Comparison of ENCODE assay signal across 8 cellular contexts in the genomic region with DNA sequence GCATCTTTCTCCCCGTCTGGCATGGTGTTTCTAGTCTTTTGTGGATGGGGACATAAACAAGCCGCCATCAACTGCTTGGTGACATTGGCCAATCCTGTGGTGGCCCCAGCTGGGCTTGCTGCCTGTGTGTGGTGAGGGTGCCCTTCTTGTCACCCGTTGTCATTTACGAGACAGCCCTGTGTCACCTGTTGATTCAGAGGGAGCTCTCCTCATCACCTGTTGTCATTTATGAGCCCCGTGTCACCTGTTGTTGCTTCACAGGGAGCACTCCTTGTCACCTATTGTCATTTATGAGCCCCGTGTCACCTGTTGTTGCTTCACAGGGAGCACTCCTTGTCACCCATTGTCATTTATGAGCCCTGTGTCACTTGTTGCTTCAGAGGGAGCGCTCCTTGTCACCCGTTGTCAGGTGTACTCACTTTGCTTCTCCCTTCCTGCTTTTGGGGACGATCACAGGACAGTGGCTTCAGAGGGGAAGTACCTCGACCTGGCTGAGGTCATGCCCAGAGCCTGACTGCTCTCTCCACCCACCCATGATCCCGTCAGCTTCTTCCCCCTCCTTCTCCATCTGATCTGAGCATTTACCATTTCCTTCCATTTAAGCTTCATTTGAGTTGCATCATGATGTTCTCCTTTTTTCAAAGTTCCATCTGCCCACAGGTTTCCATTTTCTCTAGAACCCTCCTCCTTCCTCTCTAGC. TPM values are rescaled to one million over a fixed set of nuclear protein-coding genes. Genes with fewer than 3 reads are reported as not detected.
DNase-seq lines count a peak whose midpoint lies in the region; ATAC-seq and TF ChIP-seq lines count a peak whose summit lies in the region.

No MANE protein-coding gene starts in this region.

- TF ChIP-seq CTCF in Calu3 (IDR thresholded peaks at IDR 0.05; ENCODE audit: unreplicated experiment) (no peak), NB4 (IDR thresholded peaks at IDR 0.05; ENCODE audit: low read depth, low read length) (no peak), left ventricle myocardium inferior (IDR thresholded peaks at IDR 0.05; ENCODE audit: borderline replicate concordance) (no peak)

- no TSS peak for BruUV-seq in Calu3 (replicated peaks; lab: Mats Ljungman, UMichigan)

- H3K4me1 ChIP-seq in left ventricle myocardium inferior = peaks cover 66% of the 10 kb centered on the region

- TF ChIP-seq POLR2A in NB4 (IDR thresholded peaks at IDR 0.05; ENCODE audit: extremely low read depth, insufficient read length) = no peak

- ATAC-seq in GM21786 (IDR thresholded peaks at IDR 0.05; ENCODE audit: unreplicated experiment) = peak; percentile 67
- ATAC-seq in HG03457 (IDR thresholded peaks at IDR 0.05; ENCODE audit: unreplicated experiment) = no peak

- CTCF ChIA-PET in Calu3 (lab: Charles Lee) = interaction anchor here (0.8 to 1.5 kb wide), 4 partner anchors 26 to 77 kb away, joined by 3 to 9 read pairs (median 4); no protein-coding TSS in a partner anchor

- H3K9me3 Mint-ChIP-seq in Calu3 (ENCODE audit: low read depth, unreplicated experiment) = no peaks in the 10 kb centered on the region

- H3K4me1 Mint-ChIP-seq in Calu3 (ENCODE audit: low read depth, unreplicated experiment) = peaks cover 64% of the 10 kb centered on the region

- DNase-seq in Calu3 = no peak
- peak; percentile 91 for DNase-seq in NB4 (ENCODE audit: low read depth)
- DNase-seq in activated CD4-positive, alpha-beta T cell treated with anti-CD3 and anti-CD28 coated beads, Interleukin-2, amount 50 U/mL, for 4 hours = peak; percentile 50 to 61
- DNase-seq in left ventricle myocardium inferior = no peak
- DNase-seq in stimulated activated CD8-positive, alpha-beta memory T cell treated with anti-CD3 and anti-CD28 coated beads, Interleukin-15, amount 100 ng/mL, for 48 hours (ENCODE audit: low read depth in 2 of 2) = peak; percentile 49 to 63
- DNase-seq in AG08396 (ENCODE audit: low spot score) = no peak

- peak overlapping the region; percentile 77 for H3K4me3 Mint-ChIP-seq in Calu3 (ENCODE audit: low read depth, unreplicated experiment)

- peaks cover 16% of the 10 kb centered on the region for H3K36me3 Mint-ChIP-seq in Calu3 (ENCODE audit: insufficient read depth, unreplicated experiment)

- intact Hi-C loops in Calu3 (cut with micrococcal nuclease; ENCODE audit: unreplicated experiment) = no loop called here
- intact Hi-C loops in left ventricle myocardium inferior (cut with micrococcal nuclease) = no loop called here

- H3K27me3 ChIP-seq in left ventricle myocardium inferior (ENCODE audit: low read depth) = no peaks in the 10 kb centered on the region

- H3K27me3 Mint-ChIP-seq in Calu3 (ENCODE audit: unreplicated experiment) = no peaks in the 10 kb centered on the region

- H3K27ac ChIP-seq in left ventricle myocardium inferior (replicated peaks) = peak overlapping the region; percentile 83

- H3K36me3 ChIP-seq in left ventricle myocardium inferior = peaks cover 12% of the 10 kb centered on the region

- H3K9me3 ChIP-seq in left ventricle myocardium inferior (replicated peaks) = peaks cover 11% of the 10 kb centered on the region

- peak overlapping the region; percentile 93 for H3K27ac Mint-ChIP-seq in Calu3 (ENCODE audit: unreplicated experiment)

- no peak overlapping the region for H3K4me3 ChIP-seq in NB4 (ENCODE audit: low read depth, low read length)
- H3K4me3 ChIP-seq in left ventricle myocardium inferior = peak overlapping the region; percentile 49

RNA-seq across cellular contexts. Expression of a gene that starts 29.1 kb away (rescaled TPM):
- 34.0 and 35.1 TPM in 2 replicates for total RNA-seq in Calu3 (2022)
- total RNA-seq in left ventricle myocardium inferior = 29.4 TPM

Comparison
In these comparisons a context has a peak if more than half of its experiments do, and no peak if none do; other contexts are left out.
1. DNase-seq: peak in NB4 (single experiment), activated CD4-positive, alpha-beta T cell treated with anti-CD3 and anti-CD28 coated beads, Interleukin-2, amount 50 U/mL, for 4 hours (2 of 2) and stimulated activated CD8-positive, alpha-beta memory T cell treated with anti-CD3 and anti-CD28 coated beads, Interleukin-15, amount 100 ng/mL, for 48 hours (2 of 2); none in Calu3 (single experiment), left ventricle myocardium inferior (single experiment) and AG08396 (single experiment).